Comparison of ENCODE assay signal across 8 cellular contexts in genomic region chr11:27296406-27296994, GRCh38.
DNase-seq lines count a peak whose midpoint lies in the region; ATAC-seq and TF ChIP-seq lines count a peak whose summit lies in the region.

No MANE protein-coding gene starts in this region.

- intact Hi-C loops in gastrocnemius medialis (cut with DNase I; ENCODE audit: low total_unique reads) (loop anchor here (1.0 to 5.0 kb wide), 2 partner anchors 112 to 191 kb away; no protein-coding TSS in a partner anchor), lower leg skin (cut with DNase I; ENCODE audit: low total_unique reads) (no loop called here)

- DNase-seq in ELR (ENCODE audit: low read depth) (peak; percentile 72), SJCRH30 (peak; percentile 24 to 69), fibroblast of peridontal ligament (ENCODE audit: extremely low read depth) (peak; percentile 75), gastrocnemius medialis (no peak), cortex of kidney (lab: John Stamatoyannopoulos, UW) (no peak), lower leg skin (ENCODE audit: low spot score in 2 of 2) (no peak)

- in situ Hi-C loops in gastrocnemius medialis (cut with MboI; ENCODE audit: low sequenced_read_pairs in 4 of 4): loop anchor here (5.0 to 25.0 kb wide), 3 partner anchors 112 to 559 kb away; no protein-coding TSS in a partner anchor

- H3K36me3 ChIP-seq in SJCRH30 (no peaks in the 10 kb centered on the region), gastrocnemius medialis (no peaks in the 10 kb centered on the region)

- TF ChIP-seq CTCF in LNCAP (IDR thresholded peaks at IDR 0.05) (peak; percentile 82), gastrocnemius medialis (IDR thresholded peaks at IDR 0.05 in 4 of 5, conservative IDR thresholded peaks at IDR 0.05 in 1 of 5) (peak; percentile 39 to 69 (median 55)), lower leg skin (IDR thresholded peaks at IDR 0.05) (no peak)

- H3K4me1 ChIP-seq in SJCRH30 (peaks cover 13% of the 10 kb centered on the region), gastrocnemius medialis (no peaks in the 10 kb centered on the region)

- H3K27me3 ChIP-seq in SJCRH30: no peaks in the 10 kb centered on the region
- no peaks in the 10 kb centered on the region for H3K27me3 ChIP-seq in gastrocnemius medialis

- WGBS in lower leg skin, 2 donors: 36 to 57% methylated on average over 5 of the region's 5 CpGs

- no peak overlapping the region for H3K27ac ChIP-seq in SJCRH30
- no peak overlapping the region for H3K27ac ChIP-seq in gastrocnemius medialis

- H3K4me3 ChIP-seq in SJCRH30 (no peak overlapping the region), gastrocnemius medialis (no peak overlapping the region), lower leg skin (ENCODE audit: low read depth, poor library complexity, severe bottlenecking) (no peak overlapping the region)

- ATAC-seq in GM21723 (IDR thresholded peaks at IDR 0.05; ENCODE audit: unreplicated experiment): peak; percentile 84
- peak; percentile 71 to 84 for ATAC-seq in gastrocnemius medialis

- H3K9me3 ChIP-seq in SJCRH30 (replicated peaks): peaks cover 7% of the 10 kb centered on the region
- H3K9me3 ChIP-seq in gastrocnemius medialis: no peaks in the 10 kb centered on the region

- no peak for TF ChIP-seq POLR2A in gastrocnemius medialis (IDR thresholded peaks at IDR 0.05)
- no peak for TF ChIP-seq POLR2A in lower leg skin (IDR thresholded peaks at IDR 0.05)

Comparison
In these comparisons a context has a peak if more than half of its experiments do, and no peak if none do; other contexts are left out.
1. DNase-seq: peak in ELR (single experiment), SJCRH30 (2 of 2) and fibroblast of peridontal ligament (single experiment); none in gastrocnemius medialis (0 of 2), cortex of kidney (single experiment) and lower leg skin (0 of 2).
2. CTCF ChIP-seq: peak in LNCAP (single experiment) and gastrocnemius medialis (5 of 5); none in lower leg skin (0 of 3).